ENCODE assay signal across 1 cellular context in genomic region chr2:176139170-176139611, GRCh38.
TF ChIP-seq lines count a peak whose summit lies in the region.

No MANE protein-coding gene starts in this region.

TF ChIP-seq in H1, 55 proteins besides CTCF, POLR2A, EP300 and RAD21:
- TF ChIP-seq RNF2 (IDR thresholded peaks at IDR 0.05; ENCODE audit: borderline replicate concordance, low read depth, low read length, missing control alignments, poor library complexity, severe bottlenecking) (peak; percentile 82), SUZ12 (IDR thresholded peaks at IDR 0.05; ENCODE audit: low read length) (peak; percentile 92), EZH2 (IDR thresholded peaks at IDR 0.05; ENCODE audit: low read depth, low read length, severe bottlenecking) (peak; percentile 77), KDM5A (IDR thresholded peaks at IDR 0.05; ENCODE audit: low read length) (no peak)
